Comparison of ENCODE assay signal across 22 cellular contexts in genomic region chr4:112421911-112422310, GRCh38.
DNase-seq lines count a peak whose midpoint lies in the region; TF ChIP-seq lines count a peak whose summit lies in the region.
"Had no signal": no experiment of that assay in that cellular context is flagged by ENCODE, and none has a peak within 500 bp of the region (broad histone marks: within the 10 kb centered on the region; RNA-seq: fewer than 3 reads in every experiment).

No MANE protein-coding gene starts in this region.

- H3K27ac Mint-ChIP-seq in neural progenitor cell = peak overlapping the region; percentile 14
- no peak overlapping the region for H3K27ac Mint-ChIP-seq in immature natural killer cell
- H3K27ac Mint-ChIP-seq: B cell; CD4-positive, CD25-positive, alpha-beta regulatory T cell; CD8-positive, alpha-beta T cell; HFFc6 had no signal

- H3K27me3 Mint-ChIP-seq in neural progenitor cell (ENCODE audit: insufficient read depth, low read depth) (peaks cover 4% of the 10 kb centered on the region), immature natural killer cell (ENCODE audit: low read depth in 3 of 3) (peaks cover 0 to 2% (median 0%) of the 10 kb centered on the region in 3 donors)
- H3K27me3 Mint-ChIP-seq: B cell had no signal

- no peak overlapping the region for H3K4me3 ChIP-seq in esophagus muscularis mucosa
- no peak overlapping the region for H3K4me3 ChIP-seq in neural progenitor cell
- H3K4me3 ChIP-seq: BLaER1, HAP-1 had no signal

- H3K4me1 Mint-ChIP-seq in neural progenitor cell (peaks cover 6% of the 10 kb centered on the region), immature natural killer cell (no peaks in the 10 kb centered on the region)
- H3K4me1 Mint-ChIP-seq: B cell; CD4-positive, CD25-positive, alpha-beta regulatory T cell had no signal

- in situ Hi-C loops in G401 (cut with HindIII; ENCODE audit: low sequenced_read_pairs) = no loop called here

- no peaks in the 10 kb centered on the region for H4K20me1 ChIP-seq in neural progenitor cell (ENCODE audit: low read depth)
- H4K20me1 ChIP-seq: BLaER1 had no signal

- H3K4me2 ChIP-seq in neural progenitor cell = no peak overlapping the region
- H3K4me2 ChIP-seq: BLaER1 had no signal

- no peak for TF ChIP-seq EP300 in esophagus muscularis mucosa (IDR thresholded peaks at IDR 0.05)

- H3K4me1 ChIP-seq in esophagus muscularis mucosa = peaks cover 0 to 8% (median 0%) of the 10 kb centered on the region in 4 donors
- H3K4me1 ChIP-seq in neural progenitor cell = peaks cover 29% of the 10 kb centered on the region
- H3K4me1 ChIP-seq: BLaER1, Caco-2, HAP-1 had no signal

- H3K27me3 ChIP-seq in esophagus muscularis mucosa (no peaks in the 10 kb centered on the region), neural progenitor cell (peaks cover 21% of the 10 kb centered on the region)
- H3K27me3 ChIP-seq: BLaER1 had no signal

- DNase-seq in MV-4-11 (lab: John Stamatoyannopoulos, UW) (peak; percentile 40), SK-N-DZ (ENCODE audit: low spot score) (peak; percentile 4), esophagus muscularis mucosa (ENCODE audit: extremely low spot score) (peak; percentile 55), neural progenitor cell (ENCODE audit: low spot score) (no peak), G401 (ENCODE audit: low spot score) (no peak), NCI-H1436 (lab: John Stamatoyannopoulos, UW) (no peak), immature natural killer cell (no peak), D341Med (ENCODE audit: low spot score) (no peak)
- DNase-seq: Caco-2; CD4-positive, CD25-positive, alpha-beta regulatory T cell; CD8-positive, alpha-beta T cell; DMS 273 treated with DMSO at 0.1 percent for 48 hours; DMS79; EL; GF-D8; GOT3; HFFc6 had no signal

- H3K27ac ChIP-seq in esophagus muscularis mucosa (replicated peaks in 1 of 4) (no peak overlapping the region), neural progenitor cell (no peak overlapping the region)
- H3K27ac ChIP-seq: 22Rv1, BLaER1, C4-2B had no signal

- no peaks in the 10 kb centered on the region for H3K79me2 ChIP-seq in neural progenitor cell (ENCODE audit: low read depth)

- no peak overlapping the region for H2AFZ ChIP-seq in neural progenitor cell (replicated peaks)

- H3K36me3 ChIP-seq in esophagus muscularis mucosa (peaks cover 0 to 24% (median 10%) of the 10 kb centered on the region in 4 donors), neural progenitor cell (no peaks in the 10 kb centered on the region)
- H3K36me3 ChIP-seq: BLaER1, HAP-1 had no signal

- H3K36me3 Mint-ChIP-seq in neural progenitor cell (no peaks in the 10 kb centered on the region), immature natural killer cell (no peaks in the 10 kb centered on the region)
- H3K36me3 Mint-ChIP-seq: CD4-positive, CD25-positive, alpha-beta regulatory T cell had no signal

- H3K9me3 ChIP-seq in esophagus muscularis mucosa = no peaks in the 10 kb centered on the region
- H3K9me3 ChIP-seq in neural progenitor cell (ENCODE audit: low read depth) = no peaks in the 10 kb centered on the region
- H3K9me3 ChIP-seq: BLaER1, Caco-2, HAP-1 had no signal

- H3K9me3 Mint-ChIP-seq in neural progenitor cell = no peaks in the 10 kb centered on the region
- no peaks in the 10 kb centered on the region for H3K9me3 Mint-ChIP-seq in immature natural killer cell
- H3K9me3 Mint-ChIP-seq: CD4-positive, CD25-positive, alpha-beta regulatory T cell; CD8-positive, alpha-beta T cell; HFFc6 had no signal

- H3K4me3 Mint-ChIP-seq in neural progenitor cell (no peak overlapping the region), immature natural killer cell (no peak overlapping the region)
- H3K4me3 Mint-ChIP-seq: B cell; CD4-positive, CD25-positive, alpha-beta regulatory T cell; CD8-positive, alpha-beta T cell; HFFc6 had no signal

- TF ChIP-seq CTCF in esophagus muscularis mucosa (IDR thresholded peaks at IDR 0.05) (no peak), neural progenitor cell (IDR thresholded peaks at IDR 0.05) (no peak)

- 75% methylated on average over 7 of the region's 7 CpGs for WGBS in esophagus muscularis mucosa

- intact Hi-C loops in esophagus muscularis mucosa (cut with DNase I) = no loop called here

- H3F3A ChIP-seq in neural progenitor cell (ENCODE audit: low read depth) = peaks cover 12% of the 10 kb centered on the region

- H3K9ac ChIP-seq in neural progenitor cell = no peak overlapping the region
- H3K9ac ChIP-seq: BLaER1 had no signal

- no peak for TF ChIP-seq POLR2A in esophagus muscularis mucosa (IDR thresholded peaks at IDR 0.05; ENCODE audit: low read depth)

Comparison
In these comparisons a context has a peak if more than half of its experiments do, and no peak if none do; other contexts are left out.
1. DNase-seq: peak in MV-4-11 (single experiment), SK-N-DZ (single experiment) and esophagus muscularis mucosa (single experiment); none in neural progenitor cell (single experiment), G401 (single experiment), NCI-H1436 (single experiment), immature natural killer cell (0 of 3) and D341Med (single experiment).